In genomic region chr6:113018351-113019151, GRCh38 we compare ENCODE assay signal across 11 cellular contexts.
DNase-seq lines count a peak whose midpoint lies in the region; ATAC-seq, FAIRE-seq and TF ChIP-seq lines count a peak whose summit lies in the region.
"Had no signal": no experiment of that assay in that cellular context is flagged by ENCODE, and none has a peak within 500 bp of the region (broad histone marks: within the 10 kb centered on the region; RNA-seq: fewer than 3 reads in every experiment).

No MANE protein-coding gene starts in this region.

- H3K79me2 ChIP-seq in keratinocyte (ENCODE audit: control insufficient read depth, insufficient read depth, low read length) = no peaks in the 10 kb centered on the region

- H3K9me3 ChIP-seq in keratinocyte (ENCODE audit: control insufficient read depth, low read depth, low read length) = no peaks in the 10 kb centered on the region
- H3K9me3 ChIP-seq in skeletal muscle tissue (ENCODE audit: control insufficient read depth in 3 of 3, low read length in 3 of 3) = no peaks in the 10 kb centered on the region

- H3K4me3 ChIP-seq in keratinocyte (ENCODE audit: control insufficient read depth in 2 of 3, extremely low read depth in 1 of 3, insufficient read depth in 2 of 3, low read depth in 1 of 3, low read length in 3 of 3) = peak overlapping the region in 1 of 3 experiments; percentile 36
- H3K4me3 ChIP-seq in skeletal muscle tissue (ENCODE audit: low read length in 3 of 3) = no peak overlapping the region
- H3K4me3 ChIP-seq: SK-N-MC had no signal

- intact Hi-C loops in MCF 10A (cut with micrococcal nuclease) = no loop called here

- no peaks in the 10 kb centered on the region for H3K27me3 Mint-ChIP-seq in MCF 10A (ENCODE audit: insufficient read depth, unreplicated experiment)

- CTCF ChIA-PET in MCF 10A (lab: Yijun Ruan, JAX) = interaction anchor here (0.6 kb wide), 1 partner anchor 627 kb away, joined by 3 read pairs; no protein-coding TSS in a partner anchor

- DNase-seq in H54 (ENCODE audit: insufficient read length, low spot score) = no peak
- DNase-seq in MCF 10A (ENCODE audit: unreplicated experiment) = peak; percentile 15
- DNase-seq in keratinocyte (ENCODE audit: low read depth, low spot score) = peak; percentile 21
- DNase-seq in NCI-H2081 (lab: John Stamatoyannopoulos, UW) = no peak
- no peak for DNase-seq in activated CD4-positive, alpha-beta T cell treated with anti-CD3 and anti-CD28 coated beads for 4 hours

- H3K27ac ChIP-seq in keratinocyte (ENCODE audit: control insufficient read depth, insufficient read depth, low read length) (peak overlapping the region; percentile 38), skeletal muscle tissue (ENCODE audit: low read depth, low read length) (peak overlapping the region; percentile 42)
- H3K27ac ChIP-seq: SK-N-MC had no signal

- H3K4me3 Mint-ChIP-seq in MCF 10A (ENCODE audit: unreplicated experiment) = no peak overlapping the region
- H3K4me3 Mint-ChIP-seq: activated T-helper 1 cell treated with anti-CD3 and anti-CD28 coated beads, Interleukin-12 subunit alpha, Interleukin-12 subunit beta, Interleukin-2, Interleukin-4 antibody, amounts not matched to agents 30 ng/mL and 10 ng/mL and 1 ng/mL, durations not matched to agents 14 hours and 24 hours and 36 hours; IgD-negative memory B cell had no signal

- TF ChIP-seq CTCF in MCF 10A (IDR thresholded peaks at IDR 0.05; ENCODE audit: unreplicated experiment) (no peak), keratinocyte (optimal IDR thresholded peaks at IDR 0.05 in 1 of 3, IDR thresholded peaks at IDR 0.05 in 1 of 3, conservative IDR thresholded peaks at IDR 0.05 in 1 of 3; ENCODE audit: extremely low read depth in 1 of 3, insufficient read depth in 2 of 3, low read length in 3 of 3) (no peak)

- no peaks in the 10 kb centered on the region for H3K9me3 Mint-ChIP-seq in MCF 10A (ENCODE audit: unreplicated experiment)
- H3K9me3 Mint-ChIP-seq: activated T-helper 1 cell treated with anti-CD3 and anti-CD28 coated beads, Interleukin-12 subunit alpha, Interleukin-12 subunit beta, Interleukin-2, Interleukin-4 antibody, amounts not matched to agents 30 ng/mL and 10 ng/mL and 1 ng/mL, durations not matched to agents 14 hours and 24 hours and 36 hours had no signal

- H3K4me2 ChIP-seq in keratinocyte (ENCODE audit: control insufficient read depth, extremely low read depth, insufficient read depth, low read depth, low read length) = peak overlapping the region; percentile 76

- ATAC-seq in GM19351 (IDR thresholded peaks at IDR 0.05; ENCODE audit: unreplicated experiment) = no peak
- ATAC-seq in GM18505 (IDR thresholded peaks at IDR 0.05; ENCODE audit: unreplicated experiment) = no peak

- H3K9me1 ChIP-seq in keratinocyte (ENCODE audit: control insufficient read depth, extremely low read depth, insufficient read depth, low read length) = no peaks in the 10 kb centered on the region

- H4K20me1 ChIP-seq in keratinocyte (ENCODE audit: control insufficient read depth, extremely low read depth, insufficient read depth, low read length) = no peaks in the 10 kb centered on the region

- FAIRE-seq in H54 (lab: Jason Lieb, UNC) (peak; percentile 45), keratinocyte (lab: Jason Lieb, UNC) (peak; percentile 76)

- H3K27me3 ChIP-seq in keratinocyte (ENCODE audit: control insufficient read depth, extremely low read depth, insufficient read depth, low read length) (no peaks in the 10 kb centered on the region), skeletal muscle tissue (ENCODE audit: control insufficient read depth in 3 of 3, insufficient read depth in 3 of 3, low read length in 3 of 3) (no peaks in the 10 kb centered on the region)

- POLR2A ChIA-PET in MCF 10A (lab: Yijun Ruan, JAX) = no interaction called here

- no peaks in the 10 kb centered on the region for H3K36me3 ChIP-seq in keratinocyte (ENCODE audit: control insufficient read depth in 2 of 2, extremely low read depth in 1 of 2, insufficient read depth in 2 of 2, low read length in 2 of 2)
- H3K36me3 ChIP-seq in skeletal muscle tissue (ENCODE audit: control insufficient read depth in 3 of 3, insufficient read depth in 3 of 3, low read length in 3 of 3) = no peaks in the 10 kb centered on the region

- no peaks in the 10 kb centered on the region for H3K36me3 Mint-ChIP-seq in MCF 10A (ENCODE audit: insufficient read depth, unreplicated experiment)
- H3K36me3 Mint-ChIP-seq: IgD-negative memory B cell had no signal

- TF ChIP-seq POLR2A in H54 (IDR thresholded peaks at IDR 0.05; ENCODE audit: low read depth, low read length) (no peak), GM18505 (IDR thresholded peaks at IDR 0.05; ENCODE audit: borderline replicate concordance, extremely low read depth, insufficient read depth, insufficient read length) (no peak)

- peaks cover 11% of the 10 kb centered on the region for H3K4me1 Mint-ChIP-seq in MCF 10A (ENCODE audit: insufficient read depth, unreplicated experiment)
- H3K4me1 Mint-ChIP-seq: IgD-negative memory B cell had no signal

- peak overlapping the region; percentile 43 for H3K27ac Mint-ChIP-seq in MCF 10A (ENCODE audit: low read depth, unreplicated experiment)
- H3K27ac Mint-ChIP-seq: activated T-helper 1 cell treated with anti-CD3 and anti-CD28 coated beads, Interleukin-12 subunit alpha, Interleukin-12 subunit beta, Interleukin-2, Interleukin-4 antibody, amounts not matched to agents 30 ng/mL and 10 ng/mL and 1 ng/mL, durations not matched to agents 14 hours and 24 hours and 36 hours; IgD-negative memory B cell had no signal

- H3K4me1 ChIP-seq in keratinocyte (ENCODE audit: control insufficient read depth, extremely low read depth, insufficient read depth, low read length) = peaks cover 12% of the 10 kb centered on the region
- peaks cover 0 to 5% (median 0%) of the 10 kb centered on the region in 3 donors for H3K4me1 ChIP-seq in skeletal muscle tissue (ENCODE audit: control insufficient read depth in 3 of 3, insufficient read depth in 3 of 3, low read length in 3 of 3)

- peak overlapping the region; percentile 19 for H3K9ac ChIP-seq in keratinocyte (ENCODE audit: control insufficient read depth, extremely low read depth, insufficient read depth, low read length)
- H3K9ac ChIP-seq in skeletal muscle tissue (ENCODE audit: low read depth in 1 of 3, low read length in 3 of 3) = no peak overlapping the region

- H2AFZ ChIP-seq in keratinocyte (ENCODE audit: control insufficient read depth, low read length) = peak overlapping the region; percentile 77

- dilution Hi-C loops in keratinocyte (cut with MboI; ENCODE audit: extremely low pct_ligation_motif_present, low sequenced_read_pairs) = no loop called here

- BruUV-seq in MCF 10A (replicated peaks; lab: Mats Ljungman, UMichigan) = no TSS peak

Comparison
In these comparisons a context has a peak if more than half of its experiments do, and no peak if none do; other contexts are left out.
1. DNase-seq: peak in MCF 10A (single experiment) and keratinocyte (single experiment); none in H54 (single experiment), NCI-H2081 (0 of 2) and activated CD4-positive, alpha-beta T cell treated with anti-CD3 and anti-CD28 coated beads for 4 hours (0 of 2).